8 cellular contexts compared by ENCODE assay signal in the genomic region with DNA sequence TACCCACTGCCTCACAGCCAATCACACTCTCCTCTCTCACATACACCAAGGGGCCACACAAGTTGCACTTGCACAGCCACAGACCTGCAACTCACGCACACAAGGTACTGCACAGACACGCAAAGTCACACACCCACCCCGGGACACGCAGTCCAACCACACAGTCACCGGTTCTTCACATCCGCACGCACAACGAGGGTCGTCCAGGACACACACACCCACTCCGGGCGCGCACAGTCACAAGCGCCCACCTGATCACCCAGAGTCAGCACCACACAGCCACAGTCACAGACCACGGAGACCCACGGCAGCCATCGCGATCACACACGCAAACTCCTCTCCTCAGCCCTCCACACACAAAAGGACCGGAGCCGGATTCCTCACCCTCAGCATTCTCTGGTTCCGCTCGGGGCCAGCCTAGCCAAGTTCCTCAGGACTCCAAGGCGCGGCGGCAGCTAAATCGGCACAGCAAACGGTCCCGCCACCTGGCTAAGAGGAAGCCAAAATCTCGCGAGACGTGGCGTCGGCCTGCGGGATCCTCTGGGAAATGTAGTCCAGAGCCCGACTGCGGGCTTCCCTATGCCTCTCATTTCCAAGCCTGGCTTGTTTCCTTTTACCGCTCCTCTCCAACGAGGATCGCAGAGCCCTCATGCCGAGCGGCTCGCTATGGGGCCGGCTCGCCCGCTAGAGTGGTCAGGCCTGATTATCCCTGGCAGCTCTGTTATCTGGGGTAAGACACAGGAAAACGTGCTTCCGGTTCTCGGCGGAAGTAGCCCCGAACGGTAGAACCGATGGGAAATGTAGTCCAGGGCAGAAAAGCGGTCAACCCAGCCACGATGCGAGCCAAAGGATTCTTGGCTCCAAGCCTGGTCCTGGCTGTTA. TPM values are rescaled to one million over a fixed set of nuclear protein-coding genes. Genes with fewer than 3 reads are reported as not detected.
DNase-seq lines count a peak whose midpoint lies in the region; ATAC-seq and TF ChIP-seq lines count a peak whose summit lies in the region.

Gene ZNF850, minus strand, starts transcription at position 467 of the 882 bp plus-strand sequence. CDS start 10,201 bp downstream, outside the sequence.

- ATAC-seq in GM19395 (IDR thresholded peaks at IDR 0.05; ENCODE audit: unreplicated experiment) (peak; percentile 95), HG03558 (IDR thresholded peaks at IDR 0.05; ENCODE audit: extremely low read depth, unreplicated experiment) (peak; percentile 61)

- H3K4me3 ChIP-seq in effector memory CD4-positive, alpha-beta T cell (ENCODE audit: insufficient read depth, low read depth, low read length, poor library complexity, severe bottlenecking): peak within 1 kb of the TSS; percentile 93

- peaks cover 4 to 8% of the 10 kb centered on the region in 2 donors for H3K36me3 Mint-ChIP-seq in CD14-positive monocyte

- peaks cover 0 to 6% (median 0%) of the 10 kb centered on the region in 3 donors for H3K27me3 Mint-ChIP-seq in CD14-positive monocyte (ENCODE audit: low read depth in 3 of 3)

- intact Hi-C loops in CD14-positive monocyte (cut with micrococcal nuclease): loop anchor here (2.0 to 10.0 kb wide), 14 partner anchors 24 to 695 kb away; partner anchors contain the start of genes ZNF345 (in 2 of the 2), ZNF383 (in 2 of the 2), ZNF529 (in 2 of the 2) and ZNF585B (in 2 of the 2)

- DNase-seq in CD14-positive monocyte (ENCODE audit: low spot score): peak; percentile 95
- peak; percentile 88 for DNase-seq in NCI-H774 (lab: John Stamatoyannopoulos, UW)
- DNase-seq in activated CD8-positive, alpha-beta memory T cell treated with anti-CD3 and anti-CD28 coated beads for 1 hour (ENCODE audit: extremely low read depth in 1 of 2, low read depth in 1 of 2): peak; percentile 88 to 93
- DNase-seq in effector memory CD4-positive, alpha-beta T cell: peak; percentile 85 to 94 (median 88)
- peak; percentile 96 for DNase-seq in medulla oblongata (ENCODE audit: extremely low spot score)
- peak; percentile 89 to 94 (median 90) for DNase-seq in stimulated activated CD4-positive, alpha-beta T cell treated with anti-CD3 and anti-CD28 coated beads, TNF-alpha, amount 100 ng/mL, for 48 hours (ENCODE audit: low read depth in 3 of 3)

- peaks cover 22% of the 10 kb centered on the region for H3K4me1 Mint-ChIP-seq in CD14-positive monocyte

- H3K27me3 ChIP-seq in effector memory CD4-positive, alpha-beta T cell (replicated peaks; ENCODE audit: control insufficient read depth, insufficient read depth, low read length, poor library complexity, severe bottlenecking): no peaks in the 10 kb centered on the region

- TF ChIP-seq CTCF in CD14-positive monocyte (IDR thresholded peaks at IDR 0.05): no peak

- no peaks in the 10 kb centered on the region for H3K36me3 ChIP-seq in effector memory CD4-positive, alpha-beta T cell (ENCODE audit: control insufficient read depth, insufficient read depth, low read length)

- H3K27ac ChIP-seq in effector memory CD4-positive, alpha-beta T cell (ENCODE audit: insufficient read depth, low read length, poor library complexity, severe bottlenecking): peak within 1 kb of the TSS; percentile 78

- H3K9me3 ChIP-seq in effector memory CD4-positive, alpha-beta T cell (ENCODE audit: control insufficient read depth, low read length): no peaks in the 10 kb centered on the region

- peak within 1 kb of the TSS; percentile 68 to 94 (median 91) for H3K27ac Mint-ChIP-seq in CD14-positive monocyte

- H3K4me3 Mint-ChIP-seq in CD14-positive monocyte: peak within 1 kb of the TSS; percentile 93 to 97

- peaks cover 30 to 83% (median 75%) of the 10 kb centered on the region in 7 donors for H3K9me3 Mint-ChIP-seq in CD14-positive monocyte

- peaks cover 10% of the 10 kb centered on the region for H3K4me1 ChIP-seq in effector memory CD4-positive, alpha-beta T cell (ENCODE audit: control insufficient read depth, insufficient read depth, low read length, poor library complexity, severe bottlenecking)

RNA-seq across cellular contexts. Expression of gene ZNF850, which starts in this region (rescaled TPM):
- under 1 TPM; 0.02 to 0.08 TPM for polyA plus RNA-seq in CD14-positive monocyte

Comparison
In these comparisons a context has a peak if more than half of its experiments do, and no peak if none do; other contexts are left out.
1. Peak in every context shown above with its lines: DNase-seq, ATAC-seq, H3K4me3 ChIP-seq and H3K27ac ChIP-seq.
2. Peak in DNase-seq in CD14-positive monocyte; RNA of the gene not detected or under 1 TPM.